8 cellular contexts compared by ENCODE assay signal in genomic region chr11:6468712-6469495, GRCh38. TPM values are rescaled to one million over a fixed set of nuclear protein-coding genes. Genes with fewer than 3 reads are reported as not detected.
DNase-seq lines count a peak whose midpoint lies in the region; ATAC-seq and TF ChIP-seq lines count a peak whose summit lies in the region.

No MANE protein-coding gene starts in this region.

- TF ChIP-seq POLR2A in lower leg skin (IDR thresholded peaks at IDR 0.05), result no peak

- peak overlapping the region; percentile 57 to 69 for H3K27ac ChIP-seq in tibial artery

- H3K36me3 ChIP-seq in NT2/D1 (ENCODE audit: insufficient read depth, insufficient read length, low read length) (peaks cover 8% of the 10 kb centered on the region), tibial artery (peaks cover 4 to 20% (median 15%) of the 10 kb centered on the region in 3 donors)

- 24 to 36% methylated on average over 6 of the region's 6 CpGs for WGBS in lower leg skin, 2 donors

- H3K9ac ChIP-seq in NT2/D1 (ENCODE audit: insufficient read length, low read depth), result no peak overlapping the region

- no peak for TF ChIP-seq CTCF in lower leg skin (IDR thresholded peaks at IDR 0.05)
- no peak for TF ChIP-seq CTCF in tibial artery (IDR thresholded peaks at IDR 0.05)

- DNase-seq in AG20443 (ENCODE audit: low spot score) (peak; percentile 83), NT2/D1 (ENCODE audit: low read depth, low spot score) (peak; percentile 89), ecto neural progenitor cell (ENCODE audit: low spot score) (peak; percentile 92), lower leg skin (ENCODE audit: low spot score in 2 of 2) (peak; percentile 86 to 97), tibial artery (peak; percentile 94 to 96)

- H3K27me3 ChIP-seq in NT2/D1 (ENCODE audit: insufficient read depth, insufficient read length), result peaks cover 11% of the 10 kb centered on the region
- no peaks in the 10 kb centered on the region for H3K27me3 ChIP-seq in tibial artery

- intact Hi-C loops in lower leg skin (cut with DNase I; ENCODE audit: low total_unique reads), result no loop called here
- intact Hi-C loops in tibial artery (cut with DNase I; ENCODE audit: low total_unique reads), result no loop called here

- H3K4me3 ChIP-seq in NT2/D1 (ENCODE audit: insufficient read length, low read depth) (no peak overlapping the region), lower leg skin (ENCODE audit: low read depth, poor library complexity, severe bottlenecking) (no peak overlapping the region), tibial artery (no peak overlapping the region)

- ATAC-seq in GM19025 (IDR thresholded peaks at IDR 0.05; ENCODE audit: low read depth, unreplicated experiment) (peak; percentile 36), HG03342 (IDR thresholded peaks at IDR 0.05; ENCODE audit: unreplicated experiment) (peak; percentile 75), HG03097 (IDR thresholded peaks at IDR 0.05; ENCODE audit: low FRiP score, unreplicated experiment) (no peak)

- H3K4me1 ChIP-seq in NT2/D1 (ENCODE audit: insufficient read depth, insufficient read length) (peaks cover 5% of the 10 kb centered on the region), tibial artery (peaks cover 5 to 44% (median 21%) of the 10 kb centered on the region in 4 donors)

- H3K9me3 ChIP-seq in NT2/D1 (ENCODE audit: insufficient read depth, low read length) (no peaks in the 10 kb centered on the region), tibial artery (no peaks in the 10 kb centered on the region)

RNA-seq across cellular contexts. Expression of gene TRIM3, which starts 4.8 kb away (rescaled TPM):
- total RNA-seq in lower leg skin, result 10 to 100 TPM; 19.2 to 24.1 (median 22.4) TPM

RNA-seq across cellular contexts. Expression of gene ARFIP2, which starts 12.2 kb away (rescaled TPM):
- 10 to 100 TPM; 56.6 to 77.5 (median 63.9) TPM for total RNA-seq in lower leg skin

RNA-seq across cellular contexts. Expression of gene TIMM10B, which starts 12.4 kb away (rescaled TPM):
- total RNA-seq in lower leg skin, result 10 to 100 TPM; 20.1 to 28.0 (median 21.9) TPM

RNA-seq across cellular contexts. Expression of gene HPX, which starts 28.1 kb away (rescaled TPM):
- 1 to 10 TPM in 3 of 4 donors, under 1 TPM in 1; 0.42 to 1.2 (median 1.1) TPM for total RNA-seq in lower leg skin

RNA-seq across cellular contexts. Expression of gene DNHD1, which starts 28.2 kb away (rescaled TPM):
- total RNA-seq in lower leg skin, result 10 to 100 TPM in 2 of 4 donors, 1 to 10 TPM in 2; 5.9 to 13.6 (median 8.4) TPM
